In the genomic region with DNA sequence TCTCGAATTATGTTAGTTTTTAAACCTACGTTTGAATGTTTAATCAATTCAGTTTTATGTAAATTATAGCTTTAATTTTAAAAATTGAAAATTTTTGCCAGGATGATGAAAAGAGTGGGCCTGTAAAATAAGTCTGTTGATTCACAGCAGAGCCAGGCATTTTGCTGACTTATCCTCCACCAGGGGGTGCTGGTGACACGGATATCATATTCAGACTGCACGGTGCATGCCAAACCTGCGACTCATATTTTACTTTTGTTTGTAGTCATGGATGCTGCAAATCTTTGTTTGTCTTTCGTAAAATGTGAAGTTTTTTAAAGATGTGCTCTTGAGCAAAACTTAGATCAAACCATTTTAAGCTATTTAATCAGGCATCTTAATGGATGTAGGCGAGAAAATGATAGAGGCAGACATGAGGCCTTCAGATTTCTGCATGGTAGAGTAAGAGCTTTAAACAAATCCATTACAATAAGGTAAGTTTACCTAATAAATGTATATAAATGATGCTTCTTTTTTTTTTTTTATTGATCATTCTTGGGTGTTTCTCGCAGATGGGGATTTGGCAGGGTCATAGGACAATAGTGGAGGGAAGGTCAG, we compare ENCODE assay signal across 8 cellular contexts. TPM values are rescaled to one million over a fixed set of nuclear protein-coding genes. Genes with fewer than 3 reads are reported as not detected.
DNase-seq lines count a peak whose midpoint lies in the region; ATAC-seq and TF ChIP-seq lines count a peak whose summit lies in the region.

No MANE protein-coding gene starts in this region.

- no peaks in the 10 kb centered on the region for H3K9me3 Mint-ChIP-seq in activated CD4-positive, alpha-beta memory T cell treated with anti-CD3 and anti-CD28 coated beads, Interleukin-2, amount 10 ng/mL, durations not matched to agents 7 days and 5 days

- H3K4me1 Mint-ChIP-seq in activated CD4-positive, alpha-beta memory T cell treated with anti-CD3 and anti-CD28 coated beads, Interleukin-2, amount 10 ng/mL, durations not matched to agents 7 days and 5 days: peaks cover 3% of the 10 kb centered on the region

- peaks cover 6% of the 10 kb centered on the region for H3K27me3 Mint-ChIP-seq in activated CD4-positive, alpha-beta memory T cell treated with anti-CD3 and anti-CD28 coated beads, Interleukin-2, amount 10 ng/mL, durations not matched to agents 7 days and 5 days

- CTCF ChIA-PET in activated CD4-positive, alpha-beta memory T cell treated with anti-CD3 and anti-CD28 coated beads, Interleukin-2, amount 10 ng/mL, durations not matched to agents 7 days and 5 days (lab: Charles Lee): interaction anchor here (0.6 to 2.5 kb wide), 19 partner anchors 9 to 481 kb away, joined by 3 to 22 read pairs (median 3); no protein-coding TSS in a partner anchor

- ATAC-seq in HG02642 (IDR thresholded peaks at IDR 0.05; ENCODE audit: poor library complexity, unreplicated experiment) (peak; percentile 81), GM21576 (IDR thresholded peaks at IDR 0.05; ENCODE audit: unreplicated experiment) (no peak)

- TF ChIP-seq CTCF in AG10803 (conservative IDR thresholded peaks at IDR 0.05; ENCODE audit: low read length) (peak; percentile 82), GM10266 (IDR thresholded peaks at IDR 0.05; ENCODE audit: control insufficient read depth, insufficient read depth, low read depth, missing control alignments) (peak; percentile 71)

- no peak overlapping the region for H3K4me3 Mint-ChIP-seq in activated CD4-positive, alpha-beta memory T cell treated with anti-CD3 and anti-CD28 coated beads, Interleukin-2, amount 10 ng/mL, durations not matched to agents 7 days and 5 days

- POLR2A ChIA-PET in activated CD4-positive, alpha-beta memory T cell treated with anti-CD3 and anti-CD28 coated beads, Interleukin-2, amount 10 ng/mL, durations not matched to agents 7 days and 5 days (lab: Charles Lee): no interaction called here

- H3K27ac Mint-ChIP-seq in activated CD4-positive, alpha-beta memory T cell treated with anti-CD3 and anti-CD28 coated beads, Interleukin-2, amount 10 ng/mL, durations not matched to agents 7 days and 5 days: no peak overlapping the region

- peak; percentile 84 for DNase-seq in AG10803 (ENCODE audit: low read depth)
- peak; percentile 74 for DNase-seq in GM10266 (ENCODE audit: extremely low spot score)
- peak; percentile 61 for DNase-seq in MV-4-11 (lab: John Stamatoyannopoulos, UW)
- peak; percentile 59 for DNase-seq in activated CD4-positive, alpha-beta memory T cell treated with anti-CD3 and anti-CD28 coated beads, Interleukin-2, amount 10 ng/mL, durations not matched to agents 7 days and 5 days
- peak; percentile 72 for DNase-seq in fibroblast of the conjunctiva (ENCODE audit: low read depth)
- peak; percentile 43 for DNase-seq in occipital lobe (lab: John Stamatoyannopoulos, UW)

- no peaks in the 10 kb centered on the region for H3K36me3 Mint-ChIP-seq in activated CD4-positive, alpha-beta memory T cell treated with anti-CD3 and anti-CD28 coated beads, Interleukin-2, amount 10 ng/mL, durations not matched to agents 7 days and 5 days (ENCODE audit: low read depth)

- H3K4me3 ChIP-seq in AG10803 (ENCODE audit: low read length): no peak overlapping the region

RNA-seq across cellular contexts. Expression of a gene that starts 3.6 kb away (rescaled TPM):
- not detected for total RNA-seq in activated CD4-positive, alpha-beta memory T cell treated with anti-CD3 and anti-CD28 coated beads, Interleukin-2, amount 10 ng/mL, durations not matched to agents 7 days and 5 days
- total RNA-seq in occipital lobe: not detected

RNA-seq across cellular contexts. Expression of a gene that starts 18.1 kb away (rescaled TPM):
- total RNA-seq in activated CD4-positive, alpha-beta memory T cell treated with anti-CD3 and anti-CD28 coated beads, Interleukin-2, amount 10 ng/mL, durations not matched to agents 7 days and 5 days: not detected
- not detected for total RNA-seq in occipital lobe

RNA-seq across cellular contexts. Expression of a gene that starts 22.2 kb away (rescaled TPM):
- not detected for total RNA-seq in activated CD4-positive, alpha-beta memory T cell treated with anti-CD3 and anti-CD28 coated beads, Interleukin-2, amount 10 ng/mL, durations not matched to agents 7 days and 5 days
- not detected for total RNA-seq in occipital lobe

RNA-seq across cellular contexts. Expression of a gene that starts 43.1 kb away (rescaled TPM):
- not detected for total RNA-seq in activated CD4-positive, alpha-beta memory T cell treated with anti-CD3 and anti-CD28 coated beads, Interleukin-2, amount 10 ng/mL, durations not matched to agents 7 days and 5 days
- not detected for total RNA-seq in occipital lobe
